13 cellular contexts compared by ENCODE assay signal in the genomic region with DNA sequence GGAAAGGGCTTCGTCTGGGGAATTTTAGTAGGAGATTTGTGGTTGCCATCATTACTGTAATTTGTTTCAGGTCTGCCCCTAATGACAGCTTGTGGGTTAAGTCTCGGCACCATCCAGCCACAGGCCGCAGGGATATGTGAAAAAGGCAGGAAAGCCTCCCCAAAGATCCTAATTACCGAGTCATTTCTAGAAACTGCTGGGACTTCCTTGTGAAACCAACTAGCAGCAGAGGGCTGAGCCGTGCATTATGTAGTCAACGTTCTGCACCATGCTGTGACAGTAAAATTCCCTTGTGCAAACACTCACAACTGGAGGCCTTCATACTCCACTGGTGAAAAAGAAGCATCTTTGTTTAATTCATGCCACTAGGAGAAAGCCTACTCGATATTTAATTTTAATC.
A peak's percentile ranks its signal among the peaks of the same experiment; 100 is the strongest.
DNase-seq lines count a peak whose midpoint lies in the region; ATAC-seq and TF ChIP-seq lines count a peak whose summit lies in the region.
"Had no signal": no experiment of that assay in that cellular context is flagged by ENCODE, and none has a peak within 500 bp of the region (broad histone marks: within the 10 kb centered on the region; RNA-seq: fewer than 3 reads in every experiment).

No MANE protein-coding gene starts in this region.

- H3K27ac ChIP-seq in GM23338 (ENCODE audit: low read depth), result no peak overlapping the region
- H3K27ac ChIP-seq in caudate nucleus (ENCODE audit: low read depth, low read length), result no peak overlapping the region
- H3K27ac ChIP-seq: gastrocnemius medialis had no signal

- in situ Hi-C loops in astrocyte of the cerebellum (cut with HindIII; ENCODE audit: low sequenced_read_pairs), result no loop called here

- H3F3A ChIP-seq in GM23338 (replicated peaks; ENCODE audit: low read depth), result no peaks in the 10 kb centered on the region

- H3K4me2 ChIP-seq in GM23338, result no peak overlapping the region

- DNase-seq in GM23338 (ENCODE audit: low spot score) (peak; percentile 8), NCI-H2107 (lab: John Stamatoyannopoulos, UW) (peak; percentile 14), astrocyte of the cerebellum (ENCODE audit: low read depth) (peak; percentile 39), caudate nucleus (lab: John Stamatoyannopoulos, UW) (no peak)
- no peak for DNase-seq in activated CD8-positive, alpha-beta memory T cell treated with anti-CD3 and anti-CD28 coated beads, Interleukin-2, amount 10 ng/mL, durations not matched to agents 7 days and 5 days
- DNase-seq in activated CD4-positive, alpha-beta T cell treated with anti-CD3 and anti-CD28 coated beads for 48 hours, result no peak
- DNase-seq: activated naive CD8-positive, alpha-beta T cell treated with anti-CD3 and anti-CD28 coated beads, Interleukin-2, amount 10 ng/mL, durations not matched to agents 7 days and 5 days; activated T-cell treated with anti-CD3 and anti-CD28 coated beads, Interleukin-2, amount 50 U/mL, for 24 hours; gastrocnemius medialis; nephron progenitor cell had no signal

- no peaks in the 10 kb centered on the region for H3K79me2 ChIP-seq in GM23338 (replicated peaks; ENCODE audit: insufficient read depth)

- H3K9me3 ChIP-seq in neuron (ENCODE audit: low read length), result no peaks in the 10 kb centered on the region
- H3K9me3 ChIP-seq: gastrocnemius medialis had no signal

- CTCF ChIA-PET in activated CD8-positive, alpha-beta memory T cell treated with anti-CD3 and anti-CD28 coated beads, Interleukin-2, amount 10 ng/mL, durations not matched to agents 7 days and 5 days (lab: Charles Lee), result no interaction called here

- no peak overlapping the region for H3K4me3 Mint-ChIP-seq in GM23338
- H3K4me3 Mint-ChIP-seq in activated CD8-positive, alpha-beta memory T cell treated with anti-CD3 and anti-CD28 coated beads, Interleukin-2, amount 10 ng/mL, durations not matched to agents 7 days and 5 days, result no peak overlapping the region
- H3K4me3 Mint-ChIP-seq: activated naive CD8-positive, alpha-beta T cell treated with anti-CD3 and anti-CD28 coated beads, Interleukin-2, amount 10 ng/mL, durations not matched to agents 7 days and 5 days; activated T-cell treated with anti-CD3 and anti-CD28 coated beads, Interleukin-2, amount 50 U/mL, for 24 hours; central memory CD8-positive, alpha-beta T cell; nephron progenitor cell had no signal

- H3K36me3 ChIP-seq in GM23338 (ENCODE audit: insufficient read depth) (no peaks in the 10 kb centered on the region), neuron (ENCODE audit: insufficient read depth, low read length) (no peaks in the 10 kb centered on the region)
- H3K36me3 ChIP-seq: gastrocnemius medialis had no signal

- H3K4me1 ChIP-seq in GM23338 (ENCODE audit: insufficient read depth), result no peaks in the 10 kb centered on the region
- H3K4me1 ChIP-seq in neuron (ENCODE audit: insufficient read depth, low read length), result peaks cover 9% of the 10 kb centered on the region
- H3K4me1 ChIP-seq: gastrocnemius medialis had no signal

- H4K20me1 ChIP-seq in GM23338 (replicated peaks; ENCODE audit: insufficient read depth), result no peaks in the 10 kb centered on the region

- H2AFZ ChIP-seq in GM23338 (peak overlapping the region; percentile 76), neuron (ENCODE audit: low read depth, low read length) (peak overlapping the region; percentile 73)

- ATAC-seq in GM23338 (no peak), HG03175 (IDR thresholded peaks at IDR 0.05; ENCODE audit: unreplicated experiment) (no peak)
- ATAC-seq in activated CD8-positive, alpha-beta memory T cell treated with anti-CD3 and anti-CD28 coated beads, Interleukin-2, amount 10 ng/mL, durations not matched to agents 7 days and 5 days, result no peak
- ATAC-seq: gastrocnemius medialis had no signal

- H3K27ac Mint-ChIP-seq in GM23338, result peak overlapping the region; percentile 52; the same call in 1 of the 2 replicates
- no peak overlapping the region for H3K27ac Mint-ChIP-seq in activated CD8-positive, alpha-beta memory T cell treated with anti-CD3 and anti-CD28 coated beads, Interleukin-2, amount 10 ng/mL, durations not matched to agents 7 days and 5 days
- H3K27ac Mint-ChIP-seq: activated naive CD8-positive, alpha-beta T cell treated with anti-CD3 and anti-CD28 coated beads, Interleukin-2, amount 10 ng/mL, durations not matched to agents 7 days and 5 days; activated T-cell treated with anti-CD3 and anti-CD28 coated beads, Interleukin-2, amount 50 U/mL, for 24 hours; nephron progenitor cell had no signal

- H3K36me3 Mint-ChIP-seq in GM23338 (ENCODE audit: low read depth), result no peaks in the 10 kb centered on the region
- H3K36me3 Mint-ChIP-seq in activated CD8-positive, alpha-beta memory T cell treated with anti-CD3 and anti-CD28 coated beads, Interleukin-2, amount 10 ng/mL, durations not matched to agents 7 days and 5 days, result peaks cover 1% of the 10 kb centered on the region
- H3K36me3 Mint-ChIP-seq: activated naive CD8-positive, alpha-beta T cell treated with anti-CD3 and anti-CD28 coated beads, Interleukin-2, amount 10 ng/mL, durations not matched to agents 7 days and 5 days had no signal

- H3K4me3 ChIP-seq in GM23338, result no peak overlapping the region
- no peak overlapping the region for H3K4me3 ChIP-seq in astrocyte of the cerebellum (ENCODE audit: low read depth, low read length)
- no peak overlapping the region for H3K4me3 ChIP-seq in neuron (ENCODE audit: low read length)
- H3K4me3 ChIP-seq: gastrocnemius medialis had no signal

- peaks cover 8% of the 10 kb centered on the region; the same call in 2 of the 3 replicates for H3K4me1 Mint-ChIP-seq in GM23338
- no peaks in the 10 kb centered on the region for H3K4me1 Mint-ChIP-seq in activated CD8-positive, alpha-beta memory T cell treated with anti-CD3 and anti-CD28 coated beads, Interleukin-2, amount 10 ng/mL, durations not matched to agents 7 days and 5 days
- H3K4me1 Mint-ChIP-seq: activated naive CD8-positive, alpha-beta T cell treated with anti-CD3 and anti-CD28 coated beads, Interleukin-2, amount 10 ng/mL, durations not matched to agents 7 days and 5 days; central memory CD8-positive, alpha-beta T cell had no signal

- no peaks in the 10 kb centered on the region; the same call in 2 of the 3 replicates for H3K9me3 Mint-ChIP-seq in GM23338
- peaks cover 18% of the 10 kb centered on the region for H3K9me3 Mint-ChIP-seq in activated CD8-positive, alpha-beta memory T cell treated with anti-CD3 and anti-CD28 coated beads, Interleukin-2, amount 10 ng/mL, durations not matched to agents 7 days and 5 days (ENCODE audit: low read depth)

- no peaks in the 10 kb centered on the region for H3K27me3 ChIP-seq in GM23338 (ENCODE audit: insufficient read depth)
- H3K27me3 ChIP-seq in neuron (ENCODE audit: insufficient read depth, low read length), result no peaks in the 10 kb centered on the region
- H3K27me3 ChIP-seq: gastrocnemius medialis had no signal

- no peaks in the 10 kb centered on the region for H3K27me3 Mint-ChIP-seq in GM23338 (ENCODE audit: insufficient read depth, low read depth, poor library complexity)
- no peaks in the 10 kb centered on the region for H3K27me3 Mint-ChIP-seq in activated CD8-positive, alpha-beta memory T cell treated with anti-CD3 and anti-CD28 coated beads, Interleukin-2, amount 10 ng/mL, durations not matched to agents 7 days and 5 days
- H3K27me3 Mint-ChIP-seq: activated naive CD8-positive, alpha-beta T cell treated with anti-CD3 and anti-CD28 coated beads, Interleukin-2, amount 10 ng/mL, durations not matched to agents 7 days and 5 days; activated T-cell treated with anti-CD3 and anti-CD28 coated beads, Interleukin-2, amount 50 U/mL, for 24 hours; central memory CD8-positive, alpha-beta T cell had no signal

- TF ChIP-seq CTCF in GM23338 (conservative IDR thresholded peaks at IDR 0.05; ENCODE audit: low read depth in 2 of 2) (no peak), astrocyte of the cerebellum (IDR thresholded peaks at IDR 0.05; ENCODE audit: low read depth, low read length, missing control alignments) (no peak)

- peaks cover 4% of the 10 kb centered on the region; the same call in 1 of the 2 replicates for H3K9me2 ChIP-seq in GM23338 (ENCODE audit: insufficient read depth)

TF ChIP-seq in GM23338, 12 proteins besides CTCF, POLR2A, EP300 and RAD21 (continues in another document):
- no peak for TF ChIP-seq ETS1 (IDR thresholded peaks at IDR 0.05)
- no peak for TF ChIP-seq CREB1 (CRISPR knock-in tag; IDR thresholded peaks at IDR 0.05; ENCODE audit: low read depth)
- TF ChIP-seq JUNB (IDR thresholded peaks at IDR 0.05; ENCODE audit: unreplicated experiment), result no peak

Comparison
In these comparisons a context has a peak if more than half of its experiments do, and no peak if none do; other contexts are left out.
1. DNase-seq: peak in GM23338 (single experiment), NCI-H2107 (single experiment) and astrocyte of the cerebellum (single experiment); none in activated CD8-positive, alpha-beta memory T cell treated with anti-CD3 and anti-CD28 coated beads, Interleukin-2, amount 10 ng/mL, durations not matched to agents 7 days and 5 days (single experiment), caudate nucleus (0 of 61) and activated CD4-positive, alpha-beta T cell treated with anti-CD3 and anti-CD28 coated beads for 48 hours (single experiment).